ENCODE assay signal across 9 cellular contexts in the genomic region with DNA sequence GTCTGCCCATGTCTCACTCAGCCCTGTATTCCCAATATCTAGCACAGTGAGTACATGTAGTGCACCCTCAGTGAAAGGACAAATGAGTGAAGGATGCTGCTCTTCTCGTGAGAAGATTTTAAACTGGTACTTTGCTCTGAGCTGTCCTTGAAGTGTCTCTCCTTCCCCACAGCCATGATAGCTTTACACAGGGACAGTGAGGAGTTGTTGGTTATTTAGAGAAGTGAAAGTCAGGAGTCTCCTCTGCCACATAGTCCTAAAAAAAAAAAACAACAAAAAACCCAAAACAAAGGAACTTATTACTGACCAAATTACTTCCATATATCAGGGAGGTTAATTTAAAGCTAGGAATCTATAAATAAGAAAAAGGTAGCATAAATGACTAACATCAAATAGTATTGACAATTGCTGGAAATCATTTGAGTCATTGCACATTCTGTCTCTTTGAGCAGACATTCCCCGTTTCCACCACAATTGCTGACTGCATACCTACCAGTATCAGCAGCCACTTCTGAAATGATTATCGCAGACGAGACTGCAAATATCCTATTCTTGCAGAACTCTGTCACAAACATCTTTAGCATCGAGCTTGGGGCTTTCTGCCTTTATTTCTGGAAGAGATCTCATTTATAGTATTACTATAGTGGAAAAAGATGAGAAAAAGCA.
A peak's percentile ranks its signal among the peaks of the same experiment; 100 is the strongest.
DNase-seq lines count a peak whose midpoint lies in the region; ATAC-seq, FAIRE-seq and TF ChIP-seq lines count a peak whose summit lies in the region.
"Had no signal": no experiment of that assay in that cellular context is flagged by ENCODE, and none has a peak within 500 bp of the region (broad histone marks: within the 10 kb centered on the region; RNA-seq: fewer than 3 reads in every experiment).

No MANE protein-coding gene starts in this region.

- H3K9me3 Mint-ChIP-seq in T-helper 2 cell treated with Interferon-gamma antibody and Interleukin-4, amounts not matched to agents 5 μg/mL and 100 μg/mL, for 36 hours, result peaks cover 8% of the 10 kb centered on the region
- H3K9me3 Mint-ChIP-seq in nephron progenitor cell, result peaks cover 4% of the 10 kb centered on the region

- no peak for TF ChIP-seq EP300 in gastroesophageal sphincter (IDR thresholded peaks at IDR 0.05)

- no peak overlapping the region for H3K27ac Mint-ChIP-seq in T-helper 2 cell treated with Interferon-gamma antibody and Interleukin-4, amounts not matched to agents 5 μg/mL and 100 μg/mL, for 36 hours
- H3K27ac Mint-ChIP-seq in nephron progenitor cell, result peak overlapping the region; percentile 65

- no peaks in the 10 kb centered on the region for H3K27me3 ChIP-seq in PC-9 (ENCODE audit: insufficient read depth, low read depth)
- H3K27me3 ChIP-seq in gastroesophageal sphincter, result no peaks in the 10 kb centered on the region

- H3K27ac ChIP-seq in PC-9, result no peak overlapping the region
- peak overlapping the region in 2 of 4 donors; percentile 15 to 26 for H3K27ac ChIP-seq in gastroesophageal sphincter

- BruUV-seq in PC-9 (replicated peaks; lab: Mats Ljungman, UMichigan), result no TSS peak

- 80 to 85% methylated on average over 4 to 5 of the region's 5 CpGs for WGBS in gastroesophageal sphincter (ENCODE audit: low coverage in 1 of 2), 2 donors

- POLR2A ChIA-PET in PC-9 (lab: Charles Lee; ENCODE audit: unreplicated experiment), result no interaction called here

- no peaks in the 10 kb centered on the region for H3F3A ChIP-seq in PC-9 (ENCODE audit: insufficient read depth, low read depth)

- TF ChIP-seq CTCF in nephron progenitor cell (IDR thresholded peaks at IDR 0.05), result no peak
- TF ChIP-seq CTCF in PC-9 (conservative IDR thresholded peaks at IDR 0.05), result no peak
- no peak for TF ChIP-seq CTCF in gastroesophageal sphincter (IDR thresholded peaks at IDR 0.05)

- H3K27me3 Mint-ChIP-seq in T-helper 2 cell treated with Interferon-gamma antibody and Interleukin-4, amounts not matched to agents 5 μg/mL and 100 μg/mL, for 36 hours (ENCODE audit: low read depth), result peaks cover 15% of the 10 kb centered on the region
- H3K27me3 Mint-ChIP-seq in nephron progenitor cell (ENCODE audit: low read depth, poor library complexity), result no peaks in the 10 kb centered on the region

- H3K36me3 Mint-ChIP-seq in T-helper 2 cell treated with Interferon-gamma antibody and Interleukin-4, amounts not matched to agents 5 μg/mL and 100 μg/mL, for 36 hours (ENCODE audit: low read depth), result peaks cover 9% of the 10 kb centered on the region
- H3K36me3 Mint-ChIP-seq in nephron progenitor cell (ENCODE audit: low read depth), result peaks cover 4% of the 10 kb centered on the region

- DNase-seq in GM12892 (ENCODE audit: insufficient read length) (no peak), nephron progenitor cell (no peak), PC-9 (no peak), GM03348 (ENCODE audit: low spot score) (no peak)
- DNase-seq in T-helper 2 cell treated with Interferon-gamma antibody and Interleukin-4, amounts not matched to agents 5 μg/mL and 100 μg/mL, for 36 hours (ENCODE audit: low spot score), result peak; percentile 40
- DNase-seq: dermis blood vessel endothelial cell had no signal

- H3K36me3 ChIP-seq in PC-9 (ENCODE audit: low read depth) (no peaks in the 10 kb centered on the region), gastroesophageal sphincter (no peaks in the 10 kb centered on the region)

- ATAC-seq in GM21825 (IDR thresholded peaks at IDR 0.05; ENCODE audit: unreplicated experiment), result peak; percentile 23
- ATAC-seq in HG03139 (IDR thresholded peaks at IDR 0.05; ENCODE audit: unreplicated experiment), result no peak
- no peak for ATAC-seq in gastroesophageal sphincter

- peak; percentile 70 for FAIRE-seq in GM12892 (lab: Jason Lieb, UNC)

- TF ChIP-seq POLR2A in GM12892 (IDR thresholded peaks at IDR 0.05; ENCODE audit: low read depth, low read length) (no peak), gastroesophageal sphincter (IDR thresholded peaks at IDR 0.05) (no peak)

- H3K4me2 ChIP-seq in PC-9, result no peak overlapping the region

- no peaks in the 10 kb centered on the region for H3K9me3 ChIP-seq in PC-9 (ENCODE audit: insufficient read depth, low read depth)
- H3K9me3 ChIP-seq in gastroesophageal sphincter, result no peaks in the 10 kb centered on the region

- peaks cover 13% of the 10 kb centered on the region; the same call in 1 of the 2 replicates for H3K4me1 ChIP-seq in PC-9 (replicated peaks; ENCODE audit: insufficient read depth)
- H3K4me1 ChIP-seq in gastroesophageal sphincter, result peaks cover 7 to 37% (median 11%) of the 10 kb centered on the region in 3 donors

- CTCF ChIA-PET in PC-9 (lab: Charles Lee), result no interaction called here

- peaks cover 41% of the 10 kb centered on the region for H3K4me1 Mint-ChIP-seq in T-helper 2 cell treated with Interferon-gamma antibody and Interleukin-4, amounts not matched to agents 5 μg/mL and 100 μg/mL, for 36 hours (ENCODE audit: low read depth)
- H3K4me1 Mint-ChIP-seq in nephron progenitor cell, result peaks cover 33% of the 10 kb centered on the region

- H3K4me3 ChIP-seq in PC-9 (no peak overlapping the region), gastroesophageal sphincter (no peak overlapping the region)

- H3K9me2 ChIP-seq in PC-9 (ENCODE audit: insufficient read depth), result no peaks in the 10 kb centered on the region

- H2AFZ ChIP-seq in PC-9, result no peak overlapping the region

- H3K79me2 ChIP-seq in PC-9 (ENCODE audit: low read depth), result no peaks in the 10 kb centered on the region

- intact Hi-C loops in PC-9 (cut with micrococcal nuclease; ENCODE audit: unreplicated experiment), result no loop called here

- H3K4me3 Mint-ChIP-seq in T-helper 2 cell treated with Interferon-gamma antibody and Interleukin-4, amounts not matched to agents 5 μg/mL and 100 μg/mL, for 36 hours, result peak overlapping the region; percentile 10
- H3K4me3 Mint-ChIP-seq in nephron progenitor cell, result no peak overlapping the region

- H4K20me1 ChIP-seq in PC-9 (ENCODE audit: insufficient read depth), result no peaks in the 10 kb centered on the region
